ENCODE assay signal across 19 cellular contexts in genomic region chr3:65347166-65347565, GRCh38.
"Had no signal": no experiment of that assay in that cellular context is flagged by ENCODE, and none has a peak within 500 bp of the region (broad histone marks: within the 10 kb centered on the region; RNA-seq: fewer than 3 reads in every experiment).

No MANE protein-coding gene starts in this region.

- ATAC-seq: PC-3, Right ventricle myocardium inferior, SK-N-SH treated with all-trans-retinoic acid at 6 μM for 48 hours had no signal

- H3K27me3 ChIP-seq: Peyer's patch, SJCRH30 had no signal

- DNase-seq: KBM-7; NCI-H1092; NCI-H1105 treated with DMSO at 0.1 percent for 48 hours; NCI-H1436; NCI-H187; NCI-H2029; NCI-H2081 treated with DMSO at 0.1 percent for 48 hours; NCI-H345; NCI-H446 treated with DMSO at 0.1 percent for 48 hours; NCI-H510A treated with DMSO at 0.1 percent for 48 hours; NCI-H526; NCI-H748 treated with DMSO at 0.1 percent for 48 hours; NK-92 treated with Interleukin-12 subunit alpha and Interleukin-12 subunit beta, amount 100 ng/mL, for 24 hours; PC-3; Peyer's patch; SHP77 treated with DMSO at 0.1 percent for 48 hours; SJCRH30 had no signal

- H3K9me3 ChIP-seq: Peyer's patch, SJCRH30 had no signal

- H3K4me1 ChIP-seq: SJCRH30 had no signal

- H3K36me3 ChIP-seq: Peyer's patch, SJCRH30 had no signal

- H3K27ac ChIP-seq: Peyer's patch, SJCRH30 had no signal

- H3K4me3 ChIP-seq: Peyer's patch, SJCRH30 had no signal
